In genomic region chr16:68793441-68793857, GRCh38 we compare ENCODE assay signal across 2 cellular contexts. TPM values are rescaled to one million over a fixed set of nuclear protein-coding genes. Genes with fewer than 3 reads are reported as not detected.
"Had no signal": no experiment of that assay in that cellular context is flagged by ENCODE, and none has a peak within 500 bp of the region (broad histone marks: within the 10 kb centered on the region; RNA-seq: fewer than 3 reads in every experiment).

No MANE protein-coding gene starts in this region.

RNA-seq across cellular contexts. Expression of gene CDH1, which starts 56.4 kb away (rescaled TPM):
- total RNA-seq: dermis microvascular lymphatic vessel endothelial cell, osteocyte had no signal
